ENCODE assay signal across 8 cellular contexts in genomic region chr7:108455833-108456677, GRCh38. TPM values are rescaled to one million over a fixed set of nuclear protein-coding genes. Genes with fewer than 3 reads are reported as not detected.
DNase-seq lines count a peak whose midpoint lies in the region; ATAC-seq, FAIRE-seq and TF ChIP-seq lines count a peak whose summit lies in the region.

NRCAM (minus strand) TSS chr7:108456436; CDS start chr7:108240064, 216,372 bp downstream.

- H3K4me3 ChIP-seq in keratinocyte (ENCODE audit: control insufficient read depth in 2 of 3, extremely low read depth in 1 of 3, insufficient read depth in 2 of 3, low read depth in 1 of 3, low read length in 3 of 3), result peak within 1 kb of the TSS; percentile 46 to 62 (median 62)
- peak within 1 kb of the TSS; percentile 45 to 80 (median 61) for H3K4me3 ChIP-seq in spleen

- peak within 1 kb of the TSS; percentile 9 for H3K9ac ChIP-seq in keratinocyte (ENCODE audit: control insufficient read depth, extremely low read depth, insufficient read depth, low read length)

- peaks cover 67% of the 10 kb centered on the region for H3K27me3 Mint-ChIP-seq in activated CD4-positive, alpha-beta T cell treated with anti-CD3 and anti-CD28 coated beads, Interleukin-2, amount 10 ng/mL, durations not matched to agents 24 days and 14 days
- peaks cover 84% of the 10 kb centered on the region for H3K27me3 Mint-ChIP-seq in central memory CD8-positive, alpha-beta T cell

- H3K4me3 Mint-ChIP-seq in activated CD4-positive, alpha-beta T cell treated with anti-CD3 and anti-CD28 coated beads, Interleukin-2, amount 10 ng/mL, durations not matched to agents 24 days and 14 days, result peak within 1 kb of the TSS; percentile 61
- H3K4me3 Mint-ChIP-seq in central memory CD8-positive, alpha-beta T cell, result peak within 1 kb of the TSS; percentile 12

- H3K4me1 ChIP-seq in keratinocyte (ENCODE audit: control insufficient read depth, extremely low read depth, insufficient read depth, low read length) (peaks cover 10% of the 10 kb centered on the region), spleen (peaks cover 7 to 35% (median 25%) of the 10 kb centered on the region in 6 donors)

- H2AFZ ChIP-seq in keratinocyte (ENCODE audit: control insufficient read depth, low read length), result peak within 1 kb of the TSS; percentile 90

- no peaks in the 10 kb centered on the region for H3K79me2 ChIP-seq in keratinocyte (ENCODE audit: control insufficient read depth, insufficient read depth, low read length)

- peaks cover 10% of the 10 kb centered on the region for H3K4me1 Mint-ChIP-seq in activated CD4-positive, alpha-beta T cell treated with anti-CD3 and anti-CD28 coated beads, Interleukin-2, amount 10 ng/mL, durations not matched to agents 24 days and 14 days
- no peaks in the 10 kb centered on the region for H3K4me1 Mint-ChIP-seq in central memory CD8-positive, alpha-beta T cell

- peak; percentile 71 for DNase-seq in activated CD4-positive, alpha-beta T cell treated with anti-CD3 and anti-CD28 coated beads, Interleukin-2, amount 10 ng/mL, durations not matched to agents 24 days and 14 days
- no peak for DNase-seq in activated CD4-positive, alpha-beta T cell treated with anti-CD3 and anti-CD28 coated beads, Interleukin-2, amount 50 U/mL, for 1 hour
- DNase-seq in SHP77 treated with DMSO at 0.1 percent for 48 hours (lab: John Stamatoyannopoulos, UW) (peak; percentile 48), keratinocyte (ENCODE audit: low read depth, low spot score) (no peak), spleen (peak; percentile 80), DMS114 treated with DMSO at 0.1 percent for 48 hours (lab: John Stamatoyannopoulos, UW; ENCODE audit: unreplicated experiment) (no peak)
- no peak for DNase-seq in central memory CD8-positive, alpha-beta T cell (ENCODE audit: low spot score in 2 of 2)

- no peaks in the 10 kb centered on the region for H3K9me3 Mint-ChIP-seq in activated CD4-positive, alpha-beta T cell treated with anti-CD3 and anti-CD28 coated beads, Interleukin-2, amount 10 ng/mL, durations not matched to agents 24 days and 14 days
- no peaks in the 10 kb centered on the region for H3K9me3 Mint-ChIP-seq in central memory CD8-positive, alpha-beta T cell

- intact Hi-C loops in activated CD4-positive, alpha-beta T cell treated with anti-CD3 and anti-CD28 coated beads, Interleukin-2, amount 10 ng/mL, durations not matched to agents 24 days and 14 days (cut with micrococcal nuclease), result no loop called here
- intact Hi-C loops in spleen (cut with DNase I; ENCODE audit: low total_unique reads), result no loop called here

- peak within 1 kb of the TSS; percentile 29 for H3K27ac Mint-ChIP-seq in activated CD4-positive, alpha-beta T cell treated with anti-CD3 and anti-CD28 coated beads, Interleukin-2, amount 10 ng/mL, durations not matched to agents 24 days and 14 days
- no peak within 1 kb of the TSS for H3K27ac Mint-ChIP-seq in central memory CD8-positive, alpha-beta T cell (ENCODE audit: low read depth)

- TF ChIP-seq EP300 in Ishikawa (IDR thresholded peaks at IDR 0.05; ENCODE audit: borderline replicate concordance), result no peak

- no peak for TF ChIP-seq POLR2A in spleen (IDR thresholded peaks at IDR 0.05)

- no peak for TF ChIP-seq CTCF in keratinocyte (optimal IDR thresholded peaks at IDR 0.05 in 1 of 3, IDR thresholded peaks at IDR 0.05 in 1 of 3, conservative IDR thresholded peaks at IDR 0.05 in 1 of 3; ENCODE audit: extremely low read depth in 1 of 3, insufficient read depth in 2 of 3, low read length in 3 of 3)
- TF ChIP-seq CTCF in spleen (IDR thresholded peaks at IDR 0.05 in 8 of 11, conservative IDR thresholded peaks at IDR 0.05 in 3 of 11), result peak in 1 of 11 experiments; percentile 9

- no peaks in the 10 kb centered on the region for H3K9me1 ChIP-seq in keratinocyte (ENCODE audit: control insufficient read depth, extremely low read depth, insufficient read depth, low read length)

- H3K36me3 Mint-ChIP-seq in activated CD4-positive, alpha-beta T cell treated with anti-CD3 and anti-CD28 coated beads, Interleukin-2, amount 10 ng/mL, durations not matched to agents 24 days and 14 days (ENCODE audit: low read depth), result no peaks in the 10 kb centered on the region
- H3K36me3 Mint-ChIP-seq in central memory CD8-positive, alpha-beta T cell (ENCODE audit: insufficient read depth), result peaks cover 4% of the 10 kb centered on the region

- H3K27ac ChIP-seq in keratinocyte (ENCODE audit: control insufficient read depth, insufficient read depth, low read length), result no peak within 1 kb of the TSS
- peak within 1 kb of the TSS in 7 of 8 donors; percentile 7 to 78 (median 44) for H3K27ac ChIP-seq in spleen

- H3K9me3 ChIP-seq in keratinocyte (ENCODE audit: control insufficient read depth, low read depth, low read length) (no peaks in the 10 kb centered on the region), spleen (no peaks in the 10 kb centered on the region)

- dilution Hi-C loops in keratinocyte (cut with MboI; ENCODE audit: extremely low pct_ligation_motif_present, low sequenced_read_pairs), result no loop called here

- ATAC-seq in central memory CD8-positive, alpha-beta T cell (replicated peaks; ENCODE audit: extremely low read depth, poor library complexity, severe bottlenecking), result no peak

- FAIRE-seq in keratinocyte (lab: Jason Lieb, UNC), result no peak

- H3K27me3 ChIP-seq in keratinocyte (ENCODE audit: control insufficient read depth, extremely low read depth, insufficient read depth, low read length) (peaks cover 54% of the 10 kb centered on the region), spleen (replicated peaks in 1 of 7) (peaks cover 0 to 82% (median 41%) of the 10 kb centered on the region in 7 donors)

- H3K36me3 ChIP-seq in keratinocyte (ENCODE audit: control insufficient read depth in 2 of 2, extremely low read depth in 1 of 2, insufficient read depth in 2 of 2, low read length in 2 of 2) (no peaks in the 10 kb centered on the region), spleen (no peaks in the 10 kb centered on the region)

- no peak for TF ChIP-seq RAD21 in Ishikawa (IDR thresholded peaks at IDR 0.05; ENCODE audit: low read depth)

- H4K20me1 ChIP-seq in keratinocyte (ENCODE audit: control insufficient read depth, extremely low read depth, insufficient read depth, low read length), result no peaks in the 10 kb centered on the region

- H3K4me2 ChIP-seq in keratinocyte (ENCODE audit: control insufficient read depth, extremely low read depth, insufficient read depth, low read depth, low read length), result peak within 1 kb of the TSS; percentile 85

- 0 to 3% (median 1%) methylated on average over 7 to 93 of the region's 93 CpGs for WGBS in spleen, 5 donors

TF ChIP-seq in Ishikawa, 13 proteins besides CTCF, POLR2A, EP300 and RAD21:
- TF ChIP-seq TAF1 (IDR thresholded peaks at IDR 0.05; ENCODE audit: low read depth), result no peak
- TF ChIP-seq EGR1 (IDR thresholded peaks at IDR 0.05), result peak; percentile 88
- peak; percentile 2; the same call in 1 of the 2 replicates for TF ChIP-seq MAX (IDR thresholded peaks at IDR 0.05)
- no peak; the same call in 1 of the 2 replicates for TF ChIP-seq TCF12 (IDR thresholded peaks at IDR 0.05; ENCODE audit: low read depth)
- no peak; the same call in 1 of the 2 replicates for TF ChIP-seq ZBTB7A (IDR thresholded peaks at IDR 0.05; ENCODE audit: low read depth)

RNA-seq across cellular contexts. Expression of gene NRCAM, which starts in this region (rescaled TPM):
- total RNA-seq in activated CD4-positive, alpha-beta T cell treated with anti-CD3 and anti-CD28 coated beads, Interleukin-2, amount 10 ng/mL, durations not matched to agents 24 days and 14 days, result not detected in 2 replicates
- polyA plus RNA-seq in keratinocyte (4.0 to 5.2 TPM (median 4.3 TPM) in 3 replicates), spleen (1 to 10 TPM; 5.4 to 8.7 (median 8.6) TPM)
- 0.67 TPM for polyA plus RNA-seq in keratinocyte (2011; ENCODE audit: low read depth)
- 2.4 and 4.9 TPM in 2 replicates for polyA plus RNA-seq in keratinocyte (2011; cell fraction: cytosol; rRNA removed)
- 7.0 and 7.2 TPM in 2 replicates for polyA plus RNA-seq in keratinocyte (2011; cell fraction: nucleus; rRNA removed)
- 0.93 and 3.9 TPM in 2 replicates for polyA plus RNA-seq in keratinocyte (2012; ENCODE audit: low replicate concordance)
- polyA minus RNA-seq in keratinocyte, result 4.9 to 8.4 TPM (median 5.9 TPM) in 3 replicates
- polyA minus RNA-seq in keratinocyte (2011; cell fraction: cytosol; rRNA and poly(A)+ RNA removed), result 7.3 TPM
- 9.3 and 16.8 TPM in 2 replicates for polyA minus RNA-seq in keratinocyte (2011; cell fraction: nucleus; rRNA and poly(A)+ RNA removed)
- 10 to 100 TPM in 6 of 7 donors, 1 to 10 TPM in 1; 4.1 to 88.5 (median 30.2) TPM for total RNA-seq in spleen

Comparison
In these comparisons a context has a peak if more than half of its experiments do, and no peak if none do; other contexts are left out.
1. Peak in DNase-seq in activated CD4-positive, alpha-beta T cell treated with anti-CD3 and anti-CD28 coated beads, Interleukin-2, amount 10 ng/mL, durations not matched to agents 24 days and 14 days; RNA of the gene not detected or under 1 TPM.
2. DNase-seq: peak in SHP77 treated with DMSO at 0.1 percent for 48 hours (single experiment) and spleen (single experiment); none in activated CD4-positive, alpha-beta T cell treated with anti-CD3 and anti-CD28 coated beads, Interleukin-2, amount 50 U/mL, for 1 hour (single experiment), central memory CD8-positive, alpha-beta T cell (0 of 2), keratinocyte (single experiment) and DMS114 treated with DMSO at 0.1 percent for 48 hours (single experiment).